ENCODE assay signal across 14 cellular contexts in the genomic region with DNA sequence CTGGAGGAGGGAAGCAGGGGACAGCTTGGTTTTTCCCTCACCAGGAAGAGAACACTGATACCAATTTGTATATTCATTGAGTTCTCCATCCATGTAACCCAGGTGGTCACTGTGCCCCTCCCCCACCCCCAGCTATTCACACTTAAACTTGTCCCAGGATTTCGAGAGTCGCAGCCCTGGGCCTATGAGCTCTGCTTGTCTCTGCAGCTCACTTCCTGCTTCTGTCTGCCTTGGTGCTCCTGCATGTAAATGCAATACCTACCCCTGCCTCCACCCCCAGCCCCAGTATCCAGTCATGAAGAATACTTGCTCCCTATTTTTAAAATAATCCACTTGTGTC.
"Had no signal": no experiment of that assay in that cellular context is flagged by ENCODE, and none has a peak within 500 bp of the region (broad histone marks: within the 10 kb centered on the region; RNA-seq: fewer than 3 reads in every experiment).

No MANE protein-coding gene starts in this region.

- H3K27ac ChIP-seq: foreskin keratinocyte, sigmoid colon, transverse colon had no signal

- H3K4me1 ChIP-seq: foreskin keratinocyte, sigmoid colon, transverse colon had no signal

- ATAC-seq: left colon; stimulated activated naive B cell treated with anti-CD40 and anti-IgM and Interleukin-4, amounts not matched to agents 10 μg/mL and 1 μg/mL and 100 μg/mL, for 72 hours; T-cell had no signal

- H3K36me3 Mint-ChIP-seq: stimulated activated naive B cell treated with anti-CD40 and anti-IgM and Interleukin-4, amounts not matched to agents 10 μg/mL and 1 μg/mL and 100 μg/mL, for 72 hours; T-cell had no signal

- H3K9me3 Mint-ChIP-seq: activated T-helper 1 cell treated with anti-CD3 and anti-CD28 coated beads, Interleukin-12 subunit alpha, Interleukin-12 subunit beta, Interleukin-2, Interleukin-4 antibody, amounts not matched to agents 30 ng/mL and 10 ng/mL and 1 ng/mL, durations not matched to agents 14 hours and 24 hours and 36 hours; nephron progenitor cell; stimulated activated naive B cell treated with anti-CD40 and anti-IgM and Interleukin-4, amounts not matched to agents 10 μg/mL and 1 μg/mL and 100 μg/mL, for 72 hours had no signal

- H3K36me3 ChIP-seq: sigmoid colon, transverse colon had no signal

- H3K4me1 Mint-ChIP-seq: activated B cell treated with CpG ODN at 0.5 μM for 24 hours; activated CD4-positive, alpha-beta T cell treated with anti-CD3 and anti-CD28 coated beads, Interleukin-2, amount 10 ng/mL, durations not matched to agents 24 days and 14 days; stimulated activated naive B cell treated with anti-CD40 and anti-IgM and Interleukin-4, amounts not matched to agents 10 μg/mL and 1 μg/mL and 100 μg/mL, for 72 hours had no signal

- H3K27me3 Mint-ChIP-seq: activated B cell treated with CpG ODN at 0.5 μM for 24 hours had no signal

- H3K4me3 ChIP-seq: sigmoid colon, transverse colon had no signal

- H3K27ac Mint-ChIP-seq: activated B cell treated with CpG ODN at 0.5 μM for 24 hours; activated CD4-positive, alpha-beta T cell treated with anti-CD3 and anti-CD28 coated beads, Interleukin-2, amount 10 ng/mL, durations not matched to agents 24 days and 14 days; activated T-helper 1 cell treated with anti-CD3 and anti-CD28 coated beads, Interleukin-12 subunit alpha, Interleukin-12 subunit beta, Interleukin-2, Interleukin-4 antibody, amounts not matched to agents 30 ng/mL and 10 ng/mL and 1 ng/mL, durations not matched to agents 14 hours and 24 hours and 36 hours; nephron progenitor cell; stimulated activated naive B cell treated with anti-CD40 and anti-IgM and Interleukin-4, amounts not matched to agents 10 μg/mL and 1 μg/mL and 100 μg/mL, for 72 hours; T-cell had no signal

- H3K9me3 ChIP-seq: sigmoid colon, transverse colon had no signal

- H3K4me3 Mint-ChIP-seq: activated B cell treated with CpG ODN at 0.5 μM for 24 hours; activated CD4-positive, alpha-beta T cell treated with anti-CD3 and anti-CD28 coated beads, Interleukin-2, amount 10 ng/mL, durations not matched to agents 24 days and 14 days; activated T-helper 1 cell treated with anti-CD3 and anti-CD28 coated beads, Interleukin-12 subunit alpha, Interleukin-12 subunit beta, Interleukin-2, Interleukin-4 antibody, amounts not matched to agents 30 ng/mL and 10 ng/mL and 1 ng/mL, durations not matched to agents 14 hours and 24 hours and 36 hours; nephron progenitor cell; stimulated activated naive B cell treated with anti-CD40 and anti-IgM and Interleukin-4, amounts not matched to agents 10 μg/mL and 1 μg/mL and 100 μg/mL, for 72 hours; T-cell had no signal

- H3K27me3 ChIP-seq: sigmoid colon, transverse colon had no signal

- DNase-seq: activated B cell treated with CpG ODN at 0.5 μM for 24 hours; activated CD4-positive, alpha-beta T cell treated with anti-CD3 and anti-CD28 coated beads, Interleukin-2, amount 10 ng/mL, durations not matched to agents 24 days and 14 days; activated naive CD4-positive, alpha-beta T cell; aorta; head of caudate nucleus; left colon; nephron progenitor cell; sigmoid colon; stimulated activated CD4-positive, alpha-beta T cell treated with anti-CD3 and anti-CD28 coated beads, Interleukin-2, amount 100 ng/mL, for 24 hours; stimulated activated naive B cell treated with anti-CD40 and anti-IgM and Interleukin-4, amounts not matched to agents 10 μg/mL and 1 μg/mL and 100 μg/mL, for 72 hours; T-cell; transverse colon had no signal
